18 cellular contexts compared by ENCODE assay signal in the genomic region with DNA sequence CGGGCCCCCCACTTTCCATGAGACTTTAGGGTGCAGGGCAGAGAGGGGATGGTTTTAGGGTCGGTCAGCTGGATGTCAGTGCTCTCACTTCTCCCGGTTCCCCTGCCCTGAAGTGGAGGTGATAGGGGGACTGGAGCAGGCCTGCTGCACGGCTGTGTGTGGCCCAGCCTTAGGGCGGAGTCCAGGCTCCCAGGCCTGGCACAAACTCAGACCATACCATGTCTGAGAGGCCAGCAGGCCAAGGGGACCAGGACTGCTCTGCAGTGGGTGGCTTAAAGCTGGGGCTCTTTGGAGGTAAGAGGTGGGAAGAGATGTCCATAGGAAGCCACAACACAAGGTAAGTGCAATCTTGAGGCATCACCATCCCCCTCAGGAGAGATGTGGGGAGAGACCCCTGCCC. TPM values are rescaled to one million over a fixed set of nuclear protein-coding genes. Genes with fewer than 3 reads are reported as not detected.
DNase-seq lines count a peak whose midpoint lies in the region; TF ChIP-seq lines count a peak whose summit lies in the region.
"Had no signal": no experiment of that assay in that cellular context is flagged by ENCODE, and none has a peak within 500 bp of the region (broad histone marks: within the 10 kb centered on the region; RNA-seq: fewer than 3 reads in every experiment).

No MANE protein-coding gene starts in this region.

- TF ChIP-seq CTCF in AG10803 (conservative IDR thresholded peaks at IDR 0.05; ENCODE audit: low read length) (no peak), OCI-LY7 (conservative IDR thresholded peaks at IDR 0.05; ENCODE audit: low read length) (no peak), cardiac muscle cell (IDR thresholded peaks at IDR 0.05; ENCODE audit: low read depth, low read length) (no peak), ovary (IDR thresholded peaks at IDR 0.05) (no peak), testis (IDR thresholded peaks at IDR 0.05) (no peak)

- H3K36me3 ChIP-seq in OCI-LY7 (ENCODE audit: insufficient read depth, low read length) (peaks cover 68% of the 10 kb centered on the region), cardiac muscle cell (peaks cover 4% of the 10 kb centered on the region), ovary (no peaks in the 10 kb centered on the region), testis (ENCODE audit: low read depth, missing control alignments) (no peaks in the 10 kb centered on the region)
- H3K36me3 ChIP-seq: thyroid gland had no signal

- CTCF ChIA-PET in OCI-LY7 (lab: Charles Lee; ENCODE audit: unreplicated experiment), result interaction anchor here (0.6 kb wide), 1 partner anchor 142 kb away, joined by 4 read pairs; no protein-coding TSS in a partner anchor

- no peaks in the 10 kb centered on the region for H3K9me2 ChIP-seq in OCI-LY7 (ENCODE audit: insufficient read depth, low read length)

- peaks cover 17% of the 10 kb centered on the region for H3K4me1 ChIP-seq in OCI-LY7 (ENCODE audit: insufficient read depth, low read length, poor library complexity, severe bottlenecking)
- peaks cover 15% of the 10 kb centered on the region for H3K4me1 ChIP-seq in cardiac muscle cell (ENCODE audit: low read depth)
- H3K4me1 ChIP-seq in ovary (ENCODE audit: insufficient read depth), result peaks cover 10% of the 10 kb centered on the region
- peaks cover 27% of the 10 kb centered on the region for H3K4me1 ChIP-seq in testis

- intact Hi-C loops in OCI-LY7 (cut with micrococcal nuclease; ENCODE audit: unreplicated experiment) (no loop called here), ovary (cut with DNase I) (loop anchor here in 2 of 4 donors (10.0 kb wide), 1 partner anchor 60 kb away; no protein-coding TSS in a partner anchor), testis (cut with DNase I; ENCODE audit: low total_unique reads) (no loop called here)

- BruUV-seq in OCI-LY7 (replicated peaks; lab: Mats Ljungman, UMichigan), result no TSS peak

- H4K20me1 ChIP-seq in OCI-LY7 (ENCODE audit: insufficient read depth, low read length), result no peaks in the 10 kb centered on the region

- POLR2A ChIA-PET in OCI-LY7 (lab: Charles Lee), result no interaction called here

- DNase-seq in AG10803 (ENCODE audit: low read depth), result peak; percentile 41
- no peak for DNase-seq in OCI-LY7 (ENCODE audit: low spot score)
- peak in 1 of 2 donors; percentile 21 for DNase-seq in cardiac muscle cell (ENCODE audit: low read depth in 1 of 2, low spot score in 1 of 2)
- peak in 3 of 5 donors; percentile 45 to 50 (median 46) for DNase-seq in ovary
- no peak for DNase-seq in testis
- no peak for DNase-seq in stimulated activated naive CD4-positive, alpha-beta T cell (lab: John Stamatoyannopoulos, UW)
- no peak for DNase-seq in KBM-7
- DNase-seq in retina, result no peak
- DNase-seq: activated CD4-positive, alpha-beta T cell treated with anti-CD3 and anti-CD28 coated beads, Interleukin-2, amount 50 U/mL, for 1 hour; activated T-cell treated with anti-CD3 and anti-CD28 coated beads, Interleukin-2, amount 50 U/mL, for 1 hour; cerebellar nuclear complex; kidney glomerular epithelial cell; MV-4-11; NCI-H2107; NCI-H748 treated with DMSO at 0.1 percent for 48 hours; SHP77 treated with DMSO at 0.1 percent for 48 hours; T1000; thyroid gland had no signal

- in situ Hi-C loops in KBM-7 (cut with MboI; ENCODE audit: low pct_unique_long_range_greater_than_20kb, low sequenced_read_pairs), result no loop called here

- TF ChIP-seq EP300 in ovary (IDR thresholded peaks at IDR 0.05), result no peak

- no peak overlapping the region for H2AFZ ChIP-seq in OCI-LY7 (ENCODE audit: low read length)

- H3K79me2 ChIP-seq in OCI-LY7 (ENCODE audit: insufficient read depth, low read depth, low read length), result peaks cover 66% of the 10 kb centered on the region

- peak overlapping the region; percentile 58 for H3K4me2 ChIP-seq in OCI-LY7 (ENCODE audit: low read length)

- no peak for TF ChIP-seq POLR2A in ovary (IDR thresholded peaks at IDR 0.05)
- no peak for TF ChIP-seq POLR2A in testis (IDR thresholded peaks at IDR 0.05)

- WGBS in ovary, 3 donors, result 28 to 41% (median 35%) methylated on average over 5 of the region's 5 CpGs
- 17 to 51% methylated on average over 1 to 5 of the region's 5 CpGs for WGBS in testis, 2 donors

- H3K4me3 ChIP-seq in AG10803 (ENCODE audit: low read length), result no peak overlapping the region
- no peak overlapping the region for H3K4me3 ChIP-seq in OCI-LY7 (ENCODE audit: low read depth, low read length, poor library complexity, severe bottlenecking)
- no peak overlapping the region for H3K4me3 ChIP-seq in cardiac muscle cell
- no peak overlapping the region for H3K4me3 ChIP-seq in ovary
- H3K4me3 ChIP-seq in testis, result no peak overlapping the region
- H3K4me3 ChIP-seq: thyroid gland had no signal

- peak overlapping the region; percentile 28 for H3K27ac ChIP-seq in OCI-LY7 (ENCODE audit: low read depth, low read length, poor library complexity, severe bottlenecking)
- peak overlapping the region; percentile 49 for H3K27ac ChIP-seq in cardiac muscle cell
- peak overlapping the region in 1 of 2 donors; percentile 62 for H3K27ac ChIP-seq in ovary
- H3K27ac ChIP-seq in testis, result peak overlapping the region in 1 of 2 donors; percentile 15
- H3K27ac ChIP-seq: thyroid gland had no signal

- no peaks in the 10 kb centered on the region for H3K9me3 ChIP-seq in OCI-LY7 (ENCODE audit: low read length)
- H3K9me3 ChIP-seq in cardiac muscle cell (ENCODE audit: low read depth), result no peaks in the 10 kb centered on the region
- H3K9me3 ChIP-seq in ovary, result no peaks in the 10 kb centered on the region
- H3K9me3 ChIP-seq in testis, result no peaks in the 10 kb centered on the region
- H3K9me3 ChIP-seq: thyroid gland had no signal

- H3K27me3 ChIP-seq in cardiac muscle cell, result no peaks in the 10 kb centered on the region
- H3K27me3 ChIP-seq in ovary, result no peaks in the 10 kb centered on the region
- H3K27me3 ChIP-seq in testis, result no peaks in the 10 kb centered on the region
- H3K27me3 ChIP-seq: thyroid gland had no signal

RNA-seq across cellular contexts. Expression of gene TFAP4, which starts 8.3 kb away (rescaled TPM):
- 30.8 and 41.2 TPM in 2 replicates for total RNA-seq in OCI-LY7 (2014; rRNA removed; shearing (Covaris generic))
- 41.9 and 43.2 TPM in 2 replicates for total RNA-seq in OCI-LY7 (2022)
- 11.7 and 20.5 TPM in 2 replicates for total RNA-seq in cardiac muscle cell
- 3.4 and 6.7 TPM in 2 replicates for polyA plus RNA-seq in cardiac muscle cell
- 10 to 100 TPM in 5 of 7 donors, 1 to 10 TPM in 2; 3.7 to 23.7 (median 18.3) TPM for total RNA-seq in ovary
- polyA plus RNA-seq in ovary, result 10 to 100 TPM in 1 of 2 donors, 1 to 10 TPM in 1; 2.1 to 14.0 TPM
- 1 to 10 TPM; 3.1 to 4.8 TPM for total RNA-seq in testis
- 2.7 TPM for polyA plus RNA-seq in testis (ENCODE audit: insufficient read depth, low read depth, low replicate concordance)

RNA-seq across cellular contexts. Expression of gene SRL, which starts 22.7 kb away (rescaled TPM):
- total RNA-seq in OCI-LY7 (2014; rRNA removed; shearing (Covaris generic)), result not detected in 2 replicates
- total RNA-seq in OCI-LY7 (2022) (not detected in 2 replicates), cardiac muscle cell (46.1 and 51.1 TPM in 2 replicates), ovary (1 to 10 TPM in 3 of 7 donors, under 1 TPM in 4; under 0.01 to 2.1 (median 0.78) TPM), testis (1 to 10 TPM; 1.5 to 2.5 TPM)
- polyA plus RNA-seq in cardiac muscle cell (45.9 and 56.4 TPM in 2 replicates), ovary (1 to 10 TPM; 1.1 to 7.5 TPM), testis (ENCODE audit: insufficient read depth, low read depth, low replicate concordance) (4.7 TPM)

RNA-seq across cellular contexts. Expression of gene GLIS2, which starts 51.3 kb away (rescaled TPM):
- not detected in 2 replicates for total RNA-seq in OCI-LY7 (2014; rRNA removed; shearing (Covaris generic))
- 0.08 TPM in 1 of 2 replicates, not detected in the other for total RNA-seq in OCI-LY7 (2022)
- 10.4 and 14.5 TPM in 2 replicates for total RNA-seq in cardiac muscle cell
- polyA plus RNA-seq in cardiac muscle cell, result 10.3 and 15.4 TPM in 2 replicates
- 10 to 100 TPM in 5 of 7 donors, 1 to 10 TPM in 2; 5.1 to 79.5 (median 49.8) TPM for total RNA-seq in ovary
- polyA plus RNA-seq in ovary, result 10 to 100 TPM in 1 of 2 donors, 1 to 10 TPM in 1; 1.6 to 24.6 TPM
- total RNA-seq in testis, result 1 to 10 TPM; 4.8 to 6.7 TPM
- 15.0 TPM for polyA plus RNA-seq in testis (ENCODE audit: insufficient read depth, low read depth, low replicate concordance)

Comparison
In these comparisons a context has a peak if more than half of its experiments do, and no peak if none do; other contexts are left out.
1. DNase-seq: peak in AG10803 (single experiment) and ovary (3 of 5); none in OCI-LY7 (single experiment), testis (single experiment), stimulated activated naive CD4-positive, alpha-beta T cell (0 of 6), KBM-7 (single experiment) and retina (single experiment).
2. RNA of gene SRL, which starts 22.7 kb away (total RNA-seq): 46.1 to 51.1 TPM in cardiac muscle cell; 1.5 to 2.5 TPM in testis, under 0.01 to 2.1 TPM in ovary and not detected in OCI-LY7; every median in the first group is over 10 times any median in the second.
3. RNA of gene GLIS2, which starts 51.3 kb away (total RNA-seq): 5.1 to 79.5 TPM in ovary, 10.4 to 14.5 TPM in cardiac muscle cell and 4.8 to 6.7 TPM in testis; 0.08 TPM in OCI-LY7; every median in the first group is over 4 times any median in the second.